ENCODE assay signal across 8 cellular contexts in the genomic region with DNA sequence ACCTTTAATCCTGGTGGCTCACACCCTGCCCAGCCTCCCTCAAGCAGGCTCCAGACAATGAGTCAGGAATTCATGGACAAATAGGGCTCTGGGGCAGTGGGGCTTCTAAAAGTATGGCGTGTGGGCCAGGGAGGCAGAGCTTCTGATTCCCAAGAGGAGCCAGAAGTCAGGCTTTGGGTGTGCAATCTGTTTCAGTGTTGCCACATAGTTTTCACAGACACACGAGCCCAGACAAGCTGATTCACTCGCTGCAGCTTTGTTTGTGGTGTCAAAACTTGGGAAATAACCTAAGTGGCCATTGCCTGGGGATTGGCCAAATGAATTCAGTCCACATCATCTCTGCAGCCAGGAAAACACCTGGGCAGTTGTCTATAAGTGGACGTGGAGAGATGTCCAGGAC. TPM values are rescaled to one million over a fixed set of nuclear protein-coding genes. Genes with fewer than 3 reads are reported as not detected.
DNase-seq lines count a peak whose midpoint lies in the region; ATAC-seq and TF ChIP-seq lines count a peak whose summit lies in the region.

No MANE protein-coding gene starts in this region.

- DNase-seq in EH (ENCODE audit: low read depth) (peak; percentile 98), Panc1 (ENCODE audit: low read depth, low spot score) (no peak), fibroblast of lung (ENCODE audit: low read depth in 2 of 2) (peak; percentile 97 to 98), prostate gland (ENCODE audit: low spot score) (peak; percentile 67), COLO668 (lab: John Stamatoyannopoulos, UW; ENCODE audit: unreplicated experiment) (no peak), NCI-H1092 (lab: John Stamatoyannopoulos, UW) (no peak), pons (ENCODE audit: low spot score) (no peak)

- in situ Hi-C loops in Panc1 (cut with HindIII; ENCODE audit: low pct_unique_long_range_greater_than_20kb, low sequenced_read_pairs): no loop called here

- no TSS peak for BruUV-seq in Panc1 (replicated peaks; lab: Mats Ljungman, UMichigan)

- H3K4me2 ChIP-seq in fibroblast of lung (ENCODE audit: extremely low read depth, insufficient read depth, low read length): no peak overlapping the region

- H3K27me3 ChIP-seq in Panc1 (ENCODE audit: control insufficient read depth, insufficient read depth, low read length): no peaks in the 10 kb centered on the region
- H3K27me3 ChIP-seq in fibroblast of lung (ENCODE audit: control insufficient read depth, insufficient read depth, low read length): no peaks in the 10 kb centered on the region
- H3K27me3 ChIP-seq in prostate gland (replicated peaks; ENCODE audit: insufficient read depth): no peaks in the 10 kb centered on the region

- TF ChIP-seq CTCF in Panc1 (IDR thresholded peaks at IDR 0.05) (no peak), fibroblast of lung (conservative IDR thresholded peaks at IDR 0.05 in 1 of 2, IDR thresholded peaks at IDR 0.05 in 1 of 2; ENCODE audit: low read depth in 1 of 2, low read length in 2 of 2) (no peak), prostate gland (IDR thresholded peaks at IDR 0.05) (no peak)

- no peak overlapping the region for H3K4me3 ChIP-seq in Panc1 (ENCODE audit: low read depth in 2 of 2, low read length in 2 of 2)
- no peak overlapping the region for H3K4me3 ChIP-seq in fibroblast of lung (replicated peaks in 1 of 4; ENCODE audit: control extremely low read depth in 1 of 4, insufficient read depth in 1 of 4, low read depth in 3 of 4, low read length in 4 of 4)
- no peak overlapping the region for H3K4me3 ChIP-seq in prostate gland

- TF ChIP-seq POLR2A in prostate gland (IDR thresholded peaks at IDR 0.05): peak; percentile 20

- WGBS in prostate gland: 30% methylated on average over 4 of the region's 4 CpGs

- POLR2A ChIA-PET in Panc1 (lab: Charles Lee): interaction anchor here (0.6 kb wide), 1 partner anchor 27 kb away, joined by 3 read pairs; no protein-coding TSS in a partner anchor

- H3K9ac ChIP-seq in fibroblast of lung (ENCODE audit: insufficient read depth, low read length): no peak overlapping the region

- no peaks in the 10 kb centered on the region for H4K20me1 ChIP-seq in fibroblast of lung (ENCODE audit: control insufficient read depth, extremely low read depth, insufficient read depth, low read length)

- H3K4me1 ChIP-seq in Panc1 (ENCODE audit: control insufficient read depth, insufficient read depth, low read length) (peaks cover 85% of the 10 kb centered on the region), fibroblast of lung (ENCODE audit: control insufficient read depth, extremely low read depth, insufficient read depth, low read length) (peaks cover 23% of the 10 kb centered on the region), prostate gland (replicated peaks) (peaks cover 32% of the 10 kb centered on the region)

- peaks cover 20% of the 10 kb centered on the region for H3K36me3 ChIP-seq in Panc1 (ENCODE audit: control insufficient read depth, insufficient read depth, low read length)
- H3K36me3 ChIP-seq in fibroblast of lung (ENCODE audit: control insufficient read depth, insufficient read depth, low read length): peaks cover 30% of the 10 kb centered on the region
- H3K36me3 ChIP-seq in prostate gland: no peaks in the 10 kb centered on the region

- intact Hi-C loops in Panc1 (cut with micrococcal nuclease; ENCODE audit: unreplicated experiment): no loop called here
- intact Hi-C loops in prostate gland (cut with DNase I): no loop called here

- no peak overlapping the region for H2AFZ ChIP-seq in fibroblast of lung (ENCODE audit: low read length)

- peaks cover 69% of the 10 kb centered on the region for H3K79me2 ChIP-seq in fibroblast of lung (ENCODE audit: control insufficient read depth, insufficient read depth, low read length)

- peak overlapping the region; percentile 76 for H3K27ac ChIP-seq in Panc1 (ENCODE audit: low read length)
- peak overlapping the region; percentile 51 for H3K27ac ChIP-seq in fibroblast of lung (ENCODE audit: insufficient read depth, low read length)
- peak overlapping the region; percentile 67 to 69 for H3K27ac ChIP-seq in prostate gland

- H3K9me3 ChIP-seq in Panc1 (ENCODE audit: control insufficient read depth, insufficient read depth, low read depth, low read length) (no peaks in the 10 kb centered on the region), fibroblast of lung (ENCODE audit: control insufficient read depth, insufficient read depth, low read depth, low read length) (no peaks in the 10 kb centered on the region), prostate gland (no peaks in the 10 kb centered on the region)

- ATAC-seq in Panc1 (peak; percentile 8; the same call in 1 of the 2 replicates), GM21529 (IDR thresholded peaks at IDR 0.05; ENCODE audit: unreplicated experiment) (no peak)

- CTCF ChIA-PET in Panc1 (lab: Charles Lee): interaction anchor here (0.8 kb wide), 1 partner anchor 8 kb away, joined by 3 read pairs; no protein-coding TSS in a partner anchor

RNA-seq across cellular contexts. Expression of a gene that starts 9.2 kb away (rescaled TPM):
- total RNA-seq in Panc1 (2021; ENCODE audit: unreplicated experiment) (88.9 TPM), fibroblast of lung (7.2 and 8.3 TPM in 2 replicates), prostate gland (10 to 100 TPM; 34.5 to 54.8 TPM)
- 209 TPM for polyA plus RNA-seq in Panc1 (2012; ENCODE audit: insufficient read length)
- polyA plus RNA-seq in fibroblast of lung: 41.1 and 56.9 TPM in 2 replicates
- 33.2 and 52.3 TPM in 2 replicates for polyA plus RNA-seq in fibroblast of lung (2012)
- polyA minus RNA-seq in fibroblast of lung (ENCODE audit: low replicate concordance): 107 and 139 TPM in 2 replicates

RNA-seq across cellular contexts. Expression of a gene that starts 31.4 kb away (rescaled TPM):
- total RNA-seq in Panc1 (2021; ENCODE audit: unreplicated experiment): 115 TPM
- 54.8 TPM for polyA plus RNA-seq in Panc1 (2012; ENCODE audit: insufficient read length)
- 31.7 and 33.4 TPM in 2 replicates for total RNA-seq in fibroblast of lung
- 193 and 217 TPM in 2 replicates for polyA plus RNA-seq in fibroblast of lung
- polyA plus RNA-seq in fibroblast of lung (2012): 148 and 150 TPM in 2 replicates
- 51.1 and 51.5 TPM in 2 replicates for polyA minus RNA-seq in fibroblast of lung (ENCODE audit: low replicate concordance)
- 10 to 100 TPM; 47.1 to 64.7 TPM for total RNA-seq in prostate gland

RNA-seq across cellular contexts. Expression of a gene that starts 46.3 kb away (rescaled TPM):
- total RNA-seq in Panc1 (2021; ENCODE audit: unreplicated experiment) (52.1 TPM), fibroblast of lung (87.1 and 106 TPM in 2 replicates), prostate gland (10 to 100 TPM; 72.8 to 77.2 TPM)
- 80.9 TPM for polyA plus RNA-seq in Panc1 (2012; ENCODE audit: insufficient read length)
- polyA plus RNA-seq in fibroblast of lung: 15.6 and 21.0 TPM in 2 replicates
- polyA plus RNA-seq in fibroblast of lung (2012): 41.0 and 47.6 TPM in 2 replicates
- 3.7 and 7.4 TPM in 2 replicates for polyA minus RNA-seq in fibroblast of lung (ENCODE audit: low replicate concordance)

Comparison
In these comparisons a context has a peak if more than half of its experiments do, and no peak if none do; other contexts are left out.
1. DNase-seq: peak in EH (single experiment), fibroblast of lung (2 of 2) and prostate gland (single experiment); none in Panc1 (single experiment), COLO668 (single experiment), NCI-H1092 (single experiment) and pons (single experiment).
2. Peak in every context shown above with its lines, with median percentiles within 50 percentile points of each other: H3K27ac ChIP-seq.